In genomic region chr9:36575411-36575882, GRCh38 we compare ENCODE assay signal across 2 cellular contexts.
A peak's percentile ranks its signal among the peaks of the same experiment; 100 is the strongest.
TF ChIP-seq lines count a peak whose summit lies in the region.

No MANE protein-coding gene starts in this region.

TF ChIP-seq in HEK293, 187 proteins besides CTCF, POLR2A, EP300 and RAD21 (continued from another document and continues in another):
- TF ChIP-seq PRDM2 (tag by site-specific recombination; IDR thresholded peaks at IDR 0.05; ENCODE audit: borderline replicate concordance) (no peak), ZNF214 (tag by site-specific recombination; IDR thresholded peaks at IDR 0.05; ENCODE audit: borderline replicate concordance) (no peak), ZNF19 (tag by site-specific recombination; IDR thresholded peaks at IDR 0.05; ENCODE audit: low read depth) (no peak), PRDM10 (tag by site-specific recombination; IDR thresholded peaks at IDR 0.05) (peak; percentile 51), ZNF148 (tag by site-specific recombination; IDR thresholded peaks at IDR 0.05; ENCODE audit: borderline replicate concordance) (no peak), ZNF266 (tag by site-specific recombination; IDR thresholded peaks at IDR 0.05; ENCODE audit: low read depth) (no peak)

TF ChIP-seq in WTC11, 78 proteins besides CTCF, POLR2A, EP300 and RAD21 (continued from another document):
- TF ChIP-seq IRF1 (CRISPR knock-in tag; IDR thresholded peaks at IDR 0.05): no peak
- no peak for TF ChIP-seq MYBL2 (CRISPR knock-in tag; IDR thresholded peaks at IDR 0.05)
- no peak for TF ChIP-seq PRDM15 (CRISPR knock-in tag; IDR thresholded peaks at IDR 0.05)
- no peak for TF ChIP-seq ZNF396 (CRISPR knock-in tag; IDR thresholded peaks at IDR 0.05; ENCODE audit: borderline replicate concordance)
- TF ChIP-seq RELA (CRISPR knock-in tag; IDR thresholded peaks at IDR 0.05; ENCODE audit: borderline replicate concordance): no peak
- TF ChIP-seq USF2 (CRISPR knock-in tag; IDR thresholded peaks at IDR 0.05): no peak
TF ChIP-seq in WTC11: peak in this region for 0.
